26 cellular contexts compared by ENCODE assay signal in the genomic region with DNA sequence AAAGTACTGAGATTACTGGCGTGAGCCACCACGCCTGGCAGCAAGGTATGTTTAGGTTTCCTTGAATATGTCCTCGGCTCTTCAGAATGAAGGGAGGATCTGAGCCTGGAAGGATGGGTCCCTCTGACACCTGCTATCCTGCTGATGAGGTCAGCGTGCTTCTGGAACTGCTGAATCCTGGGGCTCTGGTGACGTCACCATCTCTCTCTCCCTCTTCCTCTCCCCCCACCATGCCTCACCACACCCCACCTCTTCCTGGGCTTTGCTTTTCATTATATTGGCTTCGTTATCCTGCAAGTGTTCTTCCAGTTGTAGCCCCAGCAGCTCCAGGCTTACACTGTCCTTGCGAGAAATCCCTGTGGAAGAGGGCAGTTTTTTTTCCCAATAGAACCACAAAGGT.
"Had no signal": no experiment of that assay in that cellular context is flagged by ENCODE, and none has a peak within 500 bp of the region (broad histone marks: within the 10 kb centered on the region; RNA-seq: fewer than 3 reads in every experiment).

No MANE protein-coding gene starts in this region.

- H3K27ac ChIP-seq: hepatocyte, left ventricle myocardium inferior, neural progenitor cell, ovary, prostate gland, skin epidermis, suprapubic skin, thoracic aorta, tibial artery, upper lobe of right lung had no signal

- H3K27me3 ChIP-seq: hepatocyte, ovary had no signal

- H3K4me2 ChIP-seq: hepatocyte, neural progenitor cell had no signal

- H3K4me3 Mint-ChIP-seq: mesothelial cell of epicardium; naive B cell; natural killer cell; nephron progenitor cell; neural progenitor cell; stimulated activated effector memory CD8-positive, alpha-beta T cell treated with anti-CD3 and anti-CD28 coated beads, Interleukin-12 subunit alpha, Interleukin-12 subunit beta, amount 100 ng/mL, for 72 hours; stimulated activated naive CD8-positive, alpha-beta T cell treated with anti-CD3 and anti-CD28 coated beads, Interleukin-15, Interleukin-2, amounts not matched to agents 100 ng/mL and 50 ng/mL, for 24 hours had no signal

- ATAC-seq: natural killer cell; right cardiac atrium; sciatic nerve; stimulated activated effector memory CD8-positive, alpha-beta T cell treated with anti-CD3 and anti-CD28 coated beads, Interleukin-12 subunit alpha, Interleukin-12 subunit beta, amount 100 ng/mL, for 72 hours; upper lobe of right lung had no signal

- H3K9me3 Mint-ChIP-seq: natural killer cell, neural progenitor cell had no signal

- H3K36me3 Mint-ChIP-seq: mesothelial cell of epicardium; natural killer cell; neural progenitor cell; stimulated activated effector memory CD8-positive, alpha-beta T cell treated with anti-CD3 and anti-CD28 coated beads, Interleukin-12 subunit alpha, Interleukin-12 subunit beta, amount 100 ng/mL, for 72 hours had no signal

- H3K79me2 ChIP-seq: hepatocyte had no signal

- H2AFZ ChIP-seq: hepatocyte, neural progenitor cell had no signal

- H3K9me3 ChIP-seq: left ventricle myocardium inferior, ovary, prostate gland, suprapubic skin, thoracic aorta, tibial artery, upper lobe of right lung had no signal

- FAIRE-seq: urothelium cell line had no signal

- H3K4me3 ChIP-seq: hepatocyte, left ventricle myocardium inferior, lung, neural progenitor cell, ovary, prostate gland, skin epidermis, suprapubic skin, thoracic aorta, tibial artery, upper lobe of right lung had no signal

- H3K27ac Mint-ChIP-seq: mesothelial cell of epicardium; naive B cell; natural killer cell; nephron progenitor cell; neural progenitor cell; stimulated activated effector memory CD8-positive, alpha-beta T cell treated with anti-CD3 and anti-CD28 coated beads, Interleukin-12 subunit alpha, Interleukin-12 subunit beta, amount 100 ng/mL, for 72 hours; stimulated activated naive CD8-positive, alpha-beta T cell treated with anti-CD3 and anti-CD28 coated beads, Interleukin-15, Interleukin-2, amounts not matched to agents 100 ng/mL and 50 ng/mL, for 24 hours had no signal

- DNase-seq: islet precursor cell; left ventricle myocardium inferior; mesendoderm; naive B cell; natural killer cell; nephron progenitor cell; ovary; retina; right cardiac atrium; stimulated activated CD4-positive, alpha-beta T cell treated with anti-CD3 and anti-CD28 coated beads, Interleukin-4, amount 100 ng/mL, for 24 hours; stimulated activated naive CD4-positive, alpha-beta T cell; tibial artery; trophoblast cell; upper lobe of right lung had no signal

- H3K4me1 Mint-ChIP-seq: mesothelial cell of epicardium; neural progenitor cell; stimulated activated effector memory CD8-positive, alpha-beta T cell treated with anti-CD3 and anti-CD28 coated beads, Interleukin-12 subunit alpha, Interleukin-12 subunit beta, amount 100 ng/mL, for 72 hours had no signal

- H3K9ac ChIP-seq: neural progenitor cell had no signal

- H3K4me1 ChIP-seq: left ventricle myocardium inferior, neural progenitor cell, prostate gland, suprapubic skin, tibial artery, upper lobe of right lung had no signal

- H3K36me3 ChIP-seq: left ventricle myocardium inferior, neural progenitor cell, ovary, prostate gland, suprapubic skin, thoracic aorta, tibial artery, upper lobe of right lung had no signal
